In the genomic region with DNA sequence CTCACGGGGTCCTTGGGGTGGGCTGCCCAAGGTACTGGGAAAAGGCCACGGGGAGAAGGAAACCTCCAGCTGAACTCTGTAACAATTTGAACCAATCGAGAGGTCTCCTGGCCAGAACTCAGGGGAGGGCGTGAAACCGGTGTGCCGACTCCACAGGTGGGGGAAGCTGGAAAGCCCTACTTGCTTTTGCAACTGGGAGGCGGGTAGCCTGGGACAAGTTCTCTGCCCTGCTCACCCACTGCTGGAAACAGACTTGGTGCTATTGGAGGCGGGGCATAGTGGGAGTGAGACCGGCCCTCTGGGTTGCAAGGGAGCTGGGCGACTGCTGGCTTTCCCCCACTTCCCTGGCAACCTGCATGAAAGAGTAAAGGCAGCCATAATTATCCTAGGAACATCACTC, we compare ENCODE assay signal across 3 cellular contexts.
TF ChIP-seq lines count a peak whose summit lies in the region.

No MANE protein-coding gene starts in this region.

TF ChIP-seq in GM23338, 12 proteins besides CTCF, POLR2A, EP300 and RAD21:
- TF ChIP-seq ZNF114 (CRISPR knock-in tag; IDR thresholded peaks at IDR 0.05) (no peak), EZH2phosphoT487 (IDR thresholded peaks at IDR 0.05; ENCODE audit: unreplicated experiment) (no peak), POLR2AphosphoS5 (IDR thresholded peaks at IDR 0.05; ENCODE audit: low read depth) (no peak), ZNF331 (CRISPR knock-in tag; IDR thresholded peaks at IDR 0.05; ENCODE audit: low read depth) (no peak), JUNB (IDR thresholded peaks at IDR 0.05; ENCODE audit: unreplicated experiment) (no peak)

TF ChIP-seq in HEK293, 187 proteins besides CTCF, POLR2A, EP300 and RAD21:
- peak; percentile 75 for TF ChIP-seq SCRT2 (tag by site-specific recombination; IDR thresholded peaks at IDR 0.05)
- no peak for TF ChIP-seq ZNF558 (tag by site-specific recombination; IDR thresholded peaks at IDR 0.05)

TF ChIP-seq in H1, 55 proteins besides CTCF, POLR2A, EP300 and RAD21:
- TF ChIP-seq, protein P1, sequence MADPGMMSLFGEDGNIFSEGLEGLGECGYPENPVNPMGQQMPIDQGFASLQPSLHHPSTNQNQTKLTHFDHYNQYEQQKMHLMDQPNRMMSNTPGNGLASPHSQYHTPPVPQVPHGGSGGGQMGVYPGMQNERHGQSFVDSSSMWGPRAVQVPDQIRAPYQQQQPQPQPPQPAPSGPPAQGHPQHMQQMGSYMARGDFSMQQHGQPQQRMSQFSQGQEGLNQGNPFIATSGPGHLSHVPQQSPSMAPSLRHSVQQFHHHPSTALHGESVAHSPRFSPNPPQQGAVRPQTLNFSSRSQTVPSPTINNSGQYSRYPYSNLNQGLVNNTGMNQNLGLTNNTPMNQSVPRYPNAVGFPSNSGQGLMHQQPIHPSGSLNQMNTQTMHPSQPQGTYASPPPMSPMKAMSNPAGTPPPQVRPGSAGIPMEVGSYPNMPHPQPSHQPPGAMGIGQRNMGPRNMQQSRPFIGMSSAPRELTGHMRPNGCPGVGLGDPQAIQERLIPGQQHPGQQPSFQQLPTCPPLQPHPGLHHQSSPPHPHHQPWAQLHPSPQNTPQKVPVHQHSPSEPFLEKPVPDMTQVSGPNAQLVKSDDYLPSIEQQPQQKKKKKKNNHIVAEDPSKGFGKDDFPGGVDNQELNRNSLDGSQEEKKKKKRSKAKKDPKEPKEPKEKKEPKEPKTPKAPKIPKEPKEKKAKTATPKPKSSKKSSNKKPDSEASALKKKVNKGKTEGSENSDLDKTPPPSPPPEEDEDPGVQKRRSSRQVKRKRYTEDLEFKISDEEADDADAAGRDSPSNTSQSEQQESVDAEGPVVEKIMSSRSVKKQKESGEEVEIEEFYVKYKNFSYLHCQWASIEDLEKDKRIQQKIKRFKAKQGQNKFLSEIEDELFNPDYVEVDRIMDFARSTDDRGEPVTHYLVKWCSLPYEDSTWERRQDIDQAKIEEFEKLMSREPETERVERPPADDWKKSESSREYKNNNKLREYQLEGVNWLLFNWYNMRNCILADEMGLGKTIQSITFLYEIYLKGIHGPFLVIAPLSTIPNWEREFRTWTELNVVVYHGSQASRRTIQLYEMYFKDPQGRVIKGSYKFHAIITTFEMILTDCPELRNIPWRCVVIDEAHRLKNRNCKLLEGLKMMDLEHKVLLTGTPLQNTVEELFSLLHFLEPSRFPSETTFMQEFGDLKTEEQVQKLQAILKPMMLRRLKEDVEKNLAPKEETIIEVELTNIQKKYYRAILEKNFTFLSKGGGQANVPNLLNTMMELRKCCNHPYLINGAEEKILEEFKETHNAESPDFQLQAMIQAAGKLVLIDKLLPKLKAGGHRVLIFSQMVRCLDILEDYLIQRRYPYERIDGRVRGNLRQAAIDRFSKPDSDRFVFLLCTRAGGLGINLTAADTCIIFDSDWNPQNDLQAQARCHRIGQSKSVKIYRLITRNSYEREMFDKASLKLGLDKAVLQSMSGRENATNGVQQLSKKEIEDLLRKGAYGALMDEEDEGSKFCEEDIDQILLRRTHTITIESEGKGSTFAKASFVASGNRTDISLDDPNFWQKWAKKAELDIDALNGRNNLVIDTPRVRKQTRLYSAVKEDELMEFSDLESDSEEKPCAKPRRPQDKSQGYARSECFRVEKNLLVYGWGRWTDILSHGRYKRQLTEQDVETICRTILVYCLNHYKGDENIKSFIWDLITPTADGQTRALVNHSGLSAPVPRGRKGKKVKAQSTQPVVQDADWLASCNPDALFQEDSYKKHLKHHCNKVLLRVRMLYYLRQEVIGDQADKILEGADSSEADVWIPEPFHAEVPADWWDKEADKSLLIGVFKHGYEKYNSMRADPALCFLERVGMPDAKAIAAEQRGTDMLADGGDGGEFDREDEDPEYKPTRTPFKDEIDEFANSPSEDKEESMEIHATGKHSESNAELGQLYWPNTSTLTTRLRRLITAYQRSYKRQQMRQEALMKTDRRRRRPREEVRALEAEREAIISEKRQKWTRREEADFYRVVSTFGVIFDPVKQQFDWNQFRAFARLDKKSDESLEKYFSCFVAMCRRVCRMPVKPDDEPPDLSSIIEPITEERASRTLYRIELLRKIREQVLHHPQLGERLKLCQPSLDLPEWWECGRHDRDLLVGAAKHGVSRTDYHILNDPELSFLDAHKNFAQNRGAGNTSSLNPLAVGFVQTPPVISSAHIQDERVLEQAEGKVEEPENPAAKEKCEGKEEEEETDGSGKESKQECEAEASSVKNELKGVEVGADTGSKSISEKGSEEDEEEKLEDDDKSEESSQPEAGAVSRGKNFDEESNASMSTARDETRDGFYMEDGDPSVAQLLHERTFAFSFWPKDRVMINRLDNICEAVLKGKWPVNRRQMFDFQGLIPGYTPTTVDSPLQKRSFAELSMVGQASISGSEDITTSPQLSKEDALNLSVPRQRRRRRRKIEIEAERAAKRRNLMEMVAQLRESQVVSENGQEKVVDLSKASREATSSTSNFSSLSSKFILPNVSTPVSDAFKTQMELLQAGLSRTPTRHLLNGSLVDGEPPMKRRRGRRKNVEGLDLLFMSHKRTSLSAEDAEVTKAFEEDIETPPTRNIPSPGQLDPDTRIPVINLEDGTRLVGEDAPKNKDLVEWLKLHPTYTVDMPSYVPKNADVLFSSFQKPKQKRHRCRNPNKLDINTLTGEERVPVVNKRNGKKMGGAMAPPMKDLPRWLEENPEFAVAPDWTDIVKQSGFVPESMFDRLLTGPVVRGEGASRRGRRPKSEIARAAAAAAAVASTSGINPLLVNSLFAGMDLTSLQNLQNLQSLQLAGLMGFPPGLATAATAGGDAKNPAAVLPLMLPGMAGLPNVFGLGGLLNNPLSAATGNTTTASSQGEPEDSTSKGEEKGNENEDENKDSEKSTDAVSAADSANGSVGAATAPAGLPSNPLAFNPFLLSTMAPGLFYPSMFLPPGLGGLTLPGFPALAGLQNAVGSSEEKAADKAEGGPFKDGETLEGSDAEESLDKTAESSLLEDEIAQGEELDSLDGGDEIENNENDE (IDR thresholded peaks at IDR 0.05; ENCODE audit: insufficient replicate concordance, low read length): no peak
- TF ChIP-seq SAP30 (IDR thresholded peaks at IDR 0.05; ENCODE audit: insufficient read depth, insufficient replicate concordance, low read length): no peak
- no peak for TF ChIP-seq BRCA1 (IDR thresholded peaks at IDR 0.05; ENCODE audit: low read depth, low read length)
- no peak for TF ChIP-seq TBP (IDR thresholded peaks at IDR 0.05; ENCODE audit: low read depth, low read length)
- no peak for TF ChIP-seq RXRA (IDR thresholded peaks at IDR 0.05; ENCODE audit: insufficient read depth, low read depth, low read length)
- TF ChIP-seq, protein P2, sequence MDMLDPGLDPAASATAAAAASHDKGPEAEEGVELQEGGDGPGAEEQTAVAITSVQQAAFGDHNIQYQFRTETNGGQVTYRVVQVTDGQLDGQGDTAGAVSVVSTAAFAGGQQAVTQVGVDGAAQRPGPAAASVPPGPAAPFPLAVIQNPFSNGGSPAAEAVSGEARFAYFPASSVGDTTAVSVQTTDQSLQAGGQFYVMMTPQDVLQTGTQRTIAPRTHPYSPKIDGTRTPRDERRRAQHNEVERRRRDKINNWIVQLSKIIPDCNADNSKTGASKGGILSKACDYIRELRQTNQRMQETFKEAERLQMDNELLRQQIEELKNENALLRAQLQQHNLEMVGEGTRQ (IDR thresholded peaks at IDR 0.05; ENCODE audit: low read length): no peak
- TF ChIP-seq CHD2 (IDR thresholded peaks at IDR 0.05; ENCODE audit: low read length): no peak
- no peak for TF ChIP-seq KDM5A (IDR thresholded peaks at IDR 0.05; ENCODE audit: low read length)
TF ChIP-seq in H1: peak in this region for 0.
